Comparison of ENCODE assay signal across 8 cellular contexts in genomic region chr14:73491256-73491976, GRCh38. TPM values are rescaled to one million over a fixed set of nuclear protein-coding genes. Genes with fewer than 3 reads are reported as not detected.
DNase-seq lines count a peak whose midpoint lies in the region; ATAC-seq and TF ChIP-seq lines count a peak whose summit lies in the region.

No MANE protein-coding gene starts in this region.

- CTCF ChIA-PET in AG04450 (lab: Charles Lee) = interaction anchor here (1.0 to 1.6 kb wide), 2 partner anchors 142 to 229 kb away, joined by 4 read pairs; no protein-coding TSS in a partner anchor

- H3K27me3 Mint-ChIP-seq in naive thymus-derived CD8-positive, alpha-beta T cell = peaks cover 0 to 3% (median 0%) of the 10 kb centered on the region in 5 donors

- peaks cover 0 to 18% (median 0%) of the 10 kb centered on the region in 9 donors for H3K9me3 Mint-ChIP-seq in naive thymus-derived CD8-positive, alpha-beta T cell

- DNase-seq in AG04450 (ENCODE audit: low read depth, low spot score) (peak; percentile 8), NCI-H748 treated with DMSO at 0.1 percent for 48 hours (lab: John Stamatoyannopoulos, UW) (peak; percentile 47), epithelial cell of esophagus (ENCODE audit: low read depth) (peak; percentile 89)
- DNase-seq in activated CD8-positive, alpha-beta memory T cell treated with anti-CD3 and anti-CD28 coated beads, Interleukin-2, amount 50 U/mL, for 48 hours = peak; percentile 83
- peak in 8 of 10 donors; percentile 44 to 71 (median 54) for DNase-seq in naive thymus-derived CD8-positive, alpha-beta T cell
- DNase-seq in stimulated activated naive CD4-positive, alpha-beta T cell treated with Interleukin-2 at 50 U/mL for 16 hours (lab: John Stamatoyannopoulos, UW) = peak; percentile 75

- H3K27me3 ChIP-seq in AG04450 (ENCODE audit: control insufficient read depth, insufficient read depth, low read length) = peaks cover 4% of the 10 kb centered on the region

- H3K4me1 Mint-ChIP-seq in naive thymus-derived CD8-positive, alpha-beta T cell = peaks cover 16 to 56% (median 49%) of the 10 kb centered on the region in 4 donors

- H3K36me3 Mint-ChIP-seq in naive thymus-derived CD8-positive, alpha-beta T cell = peaks cover 5 to 38% (median 31%) of the 10 kb centered on the region in 3 donors

- TF ChIP-seq CTCF in AG04450 (IDR thresholded peaks at IDR 0.05; ENCODE audit: low read depth, low read length) (no peak), epithelial cell of esophagus (IDR thresholded peaks at IDR 0.05; ENCODE audit: insufficient read depth, low read depth, low read length, missing control alignments) (no peak)

- H3K9me3 ChIP-seq in AG04450 (ENCODE audit: control insufficient read depth, insufficient read depth, low read length) = no peaks in the 10 kb centered on the region

- peak overlapping the region; percentile 31 for H3K27ac ChIP-seq in AG04450 (ENCODE audit: low read depth, low read length)

- peak overlapping the region; percentile 73 for H3K4me3 ChIP-seq in AG04450 (ENCODE audit: low read depth, low read length)
- peak overlapping the region; percentile 65 for H3K4me3 ChIP-seq in epithelial cell of esophagus (ENCODE audit: low read length)

- peak overlapping the region; percentile 80 to 91 (median 89) for H3K4me3 Mint-ChIP-seq in naive thymus-derived CD8-positive, alpha-beta T cell

- POLR2A ChIA-PET in AG04450 (lab: Yijun Ruan, JAX) = interaction anchor here (0.6 to 1.5 kb wide), 6 partner anchors 23 to 361 kb away, joined by 3 to 10 read pairs (median 4); partner anchors contain the start of genes ACOT2, ACOT6 and PSEN1
- POLR2A ChIA-PET in naive thymus-derived CD8-positive, alpha-beta T cell (lab: Charles Lee) = interaction anchor here (0.5 to 3.4 kb wide), 21 partner anchors 9 to 1732 kb away, joined by 3 to 33 read pairs (median 5); partner anchors contain the start of genes ACOT2, ACOT4, ACOT6 and COQ6

- H3K27ac Mint-ChIP-seq in naive thymus-derived CD8-positive, alpha-beta T cell = peak overlapping the region; percentile 29 to 94 (median 91)

- ATAC-seq in GM18909 (IDR thresholded peaks at IDR 0.05; ENCODE audit: poor library complexity, unreplicated experiment) (peak; percentile 61), HG03159 (IDR thresholded peaks at IDR 0.05; ENCODE audit: unreplicated experiment) (peak; percentile 56)
- ATAC-seq in naive thymus-derived CD8-positive, alpha-beta T cell = peak; percentile 64 to 68

RNA-seq across cellular contexts. Expression of gene RIOX1, which starts 0.7 kb away (rescaled TPM):
- polyA plus RNA-seq in AG04450 (2011; rRNA removed) = 7.0 and 8.4 TPM in 2 replicates
- polyA minus RNA-seq in AG04450 (2011; rRNA and poly(A)+ RNA removed) = 8.9 and 12.0 TPM in 2 replicates
- total RNA-seq in naive thymus-derived CD8-positive, alpha-beta T cell = 10 to 100 TPM; 36.1 to 38.2 TPM
- polyA plus RNA-seq in naive thymus-derived CD8-positive, alpha-beta T cell = 10 to 100 TPM; 26.4 to 35.9 (median 29.4) TPM

RNA-seq across cellular contexts. Expression of gene NUMB, which starts 33.1 kb away (rescaled TPM):
- 130 and 152 TPM in 2 replicates for polyA plus RNA-seq in AG04450 (2011; rRNA removed)
- 153 and 216 TPM in 2 replicates for polyA minus RNA-seq in AG04450 (2011; rRNA and poly(A)+ RNA removed)
- 10 to 100 TPM; 46.8 to 51.2 TPM for total RNA-seq in naive thymus-derived CD8-positive, alpha-beta T cell
- 10 to 100 TPM; 24.5 to 34.7 (median 30.6) TPM for polyA plus RNA-seq in naive thymus-derived CD8-positive, alpha-beta T cell

RNA-seq across cellular contexts. Expression of gene ACOT1, which starts 45.5 kb away (rescaled TPM):
- polyA plus RNA-seq in AG04450 (2011; rRNA removed) = 6.7 and 7.2 TPM in 2 replicates
- 5.3 and 7.1 TPM in 2 replicates for polyA minus RNA-seq in AG04450 (2011; rRNA and poly(A)+ RNA removed)
- total RNA-seq in naive thymus-derived CD8-positive, alpha-beta T cell = 1 to 10 TPM; 1.3 to 1.5 TPM
- 1 to 10 TPM; 1.5 to 3.4 (median 2.5) TPM for polyA plus RNA-seq in naive thymus-derived CD8-positive, alpha-beta T cell

Comparison
In these comparisons a context has a peak if more than half of its experiments do, and no peak if none do; other contexts are left out.
1. Peak in every context shown above with its lines: DNase-seq, ATAC-seq, H3K4me3 ChIP-seq and H3K27ac ChIP-seq.
2. DNase-seq: peak in every context shown above with its lines; median percentile 89 in epithelial cell of esophagus; 83 in activated CD8-positive, alpha-beta memory T cell treated with anti-CD3 and anti-CD28 coated beads, Interleukin-2, amount 50 U/mL, for 48 hours; 75 in stimulated activated naive CD4-positive, alpha-beta T cell treated with Interleukin-2 at 50 U/mL for 16 hours; 54 in naive thymus-derived CD8-positive, alpha-beta T cell; 47 in NCI-H748 treated with DMSO at 0.1 percent for 48 hours; 8 in AG04450.